In the genomic region with DNA sequence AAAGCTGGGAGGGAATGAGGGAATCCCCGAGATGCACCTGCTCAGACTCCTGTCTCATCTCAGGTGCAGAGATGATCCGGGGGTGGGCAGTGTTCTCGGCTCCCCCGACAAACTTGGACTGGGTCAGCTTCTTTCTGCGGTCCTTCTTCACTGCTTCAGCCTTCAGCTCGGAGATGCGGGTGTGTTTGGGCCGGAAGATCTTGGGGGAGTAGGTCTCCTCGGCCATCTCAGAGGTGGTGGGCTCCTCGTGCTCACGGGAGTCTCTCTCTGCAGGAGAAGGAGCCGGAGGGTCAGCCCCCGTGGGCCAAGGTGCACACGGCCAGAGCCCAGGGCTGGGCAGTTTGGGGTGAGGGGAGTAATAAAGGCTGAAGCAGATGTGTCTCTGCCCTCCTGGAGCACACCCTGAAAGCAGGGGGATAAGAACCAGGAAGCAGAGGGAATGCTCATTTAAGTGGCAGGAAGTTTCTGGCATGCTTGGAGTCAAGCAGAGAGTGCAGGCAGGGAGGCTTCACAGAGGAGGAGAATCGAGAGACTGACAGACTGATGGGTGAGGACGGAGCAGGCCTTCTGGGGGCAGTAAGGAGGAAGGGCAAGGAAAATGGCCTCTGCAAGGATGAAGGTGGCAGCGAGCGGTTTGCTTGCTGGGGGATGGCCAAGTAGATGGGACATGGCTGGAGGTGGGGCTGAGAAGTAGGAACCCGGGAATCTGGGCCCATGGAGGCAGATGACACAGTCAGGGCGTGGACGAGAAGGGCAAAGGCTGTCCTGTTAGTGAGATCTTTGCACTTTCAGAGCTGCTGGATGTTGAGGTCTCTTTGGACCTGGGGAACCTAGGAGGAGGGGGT, we compare ENCODE assay signal across 21 cellular contexts. TPM values are rescaled to one million over a fixed set of nuclear protein-coding genes. Genes with fewer than 3 reads are reported as not detected.
DNase-seq lines count a peak whose midpoint lies in the region; ATAC-seq and TF ChIP-seq lines count a peak whose summit lies in the region.
"Had no signal": no experiment of that assay in that cellular context is flagged by ENCODE, and none has a peak within 500 bp of the region (broad histone marks: within the 10 kb centered on the region; RNA-seq: fewer than 3 reads in every experiment).

No MANE protein-coding gene starts in this region.

- H3K9me3 ChIP-seq in esophagus (ENCODE audit: control insufficient read depth in 2 of 2, insufficient read depth in 1 of 2, low read depth in 1 of 2, low read length in 1 of 2): no peaks in the 10 kb centered on the region
- no peaks in the 10 kb centered on the region for H3K9me3 ChIP-seq in muscle layer of colon (ENCODE audit: low read length)
- no peaks in the 10 kb centered on the region for H3K9me3 ChIP-seq in skeletal muscle tissue (ENCODE audit: control insufficient read depth in 3 of 3, low read length in 3 of 3)
- H3K9me3 ChIP-seq in MM.1S (replicated peaks; ENCODE audit: insufficient read depth, low read length): no peaks in the 10 kb centered on the region

- no peak overlapping the region for H3K27ac Mint-ChIP-seq in GM23338
- H3K27ac Mint-ChIP-seq: activated naive CD4-positive, alpha-beta T cell treated with anti-CD3 and anti-CD28 coated beads for 36 hours; CD14-positive monocyte; immature natural killer cell had no signal

- H3K36me3 Mint-ChIP-seq in GM23338 (ENCODE audit: low read depth): no peaks in the 10 kb centered on the region
- H3K36me3 Mint-ChIP-seq: CD14-positive monocyte, immature natural killer cell had no signal

- H3K4me3 ChIP-seq in GM23338 (no peak overlapping the region), esophagus (ENCODE audit: low read depth in 1 of 2, low read length in 2 of 2) (no peak overlapping the region), muscle layer of colon (ENCODE audit: low read depth in 1 of 2, low read length in 2 of 2) (no peak overlapping the region), skeletal muscle tissue (ENCODE audit: low read length in 3 of 3) (peak overlapping the region; percentile 11 to 49 (median 47)), MM.1S (ENCODE audit: low read length) (no peak overlapping the region)
- H3K4me3 ChIP-seq: skin epidermis had no signal

- H3K27ac ChIP-seq in GM23338 (ENCODE audit: low read depth): no peak overlapping the region
- peak overlapping the region; percentile 21 to 57 for H3K27ac ChIP-seq in esophagus (ENCODE audit: low read depth in 2 of 2, low read length in 1 of 2)
- H3K27ac ChIP-seq in muscle layer of colon (ENCODE audit: low read depth, low read length): peak overlapping the region; percentile 66
- peak overlapping the region; percentile 98 for H3K27ac ChIP-seq in skeletal muscle tissue (ENCODE audit: low read depth, low read length)
- H3K27ac ChIP-seq in MM.1S (ENCODE audit: low read length): no peak overlapping the region
- H3K27ac ChIP-seq: HL-60, RWPE1 had no signal

- H3K4me2 ChIP-seq in GM23338 (no peak overlapping the region), MM.1S (ENCODE audit: low read depth, low read length) (no peak overlapping the region)

- no peaks in the 10 kb centered on the region for H4K20me1 ChIP-seq in GM23338 (replicated peaks; ENCODE audit: insufficient read depth)
- H4K20me1 ChIP-seq in MM.1S (ENCODE audit: insufficient read depth, low read length): no peaks in the 10 kb centered on the region

- peak; percentile 50 for ATAC-seq in GM23338
- ATAC-seq in activated CD4-positive, CD25-positive, alpha-beta regulatory T cell treated with anti-CD3 and anti-CD28 coated beads, Interleukin-2, amount 50 U/mL, for 24 hours: no peak

- 80 to 83% methylated on average over 21 of the region's 21 CpGs for WGBS in esophagus, 2 donors

- no peaks in the 10 kb centered on the region for H3K9me3 Mint-ChIP-seq in GM23338
- H3K9me3 Mint-ChIP-seq: activated naive CD4-positive, alpha-beta T cell treated with anti-CD3 and anti-CD28 coated beads for 36 hours; CD14-positive monocyte; immature natural killer cell had no signal

- H3K4me1 Mint-ChIP-seq in GM23338: peaks cover 30% of the 10 kb centered on the region
- H3K4me1 Mint-ChIP-seq: immature natural killer cell had no signal

- no peak for TF ChIP-seq CTCF in GM23338 (conservative IDR thresholded peaks at IDR 0.05; ENCODE audit: low read depth in 2 of 2)
- no peak for TF ChIP-seq CTCF in MM.1S (IDR thresholded peaks at IDR 0.05; ENCODE audit: low read length)

- H3K4me3 Mint-ChIP-seq in GM23338: no peak overlapping the region; the same call in 2 of the 3 replicates
- H3K4me3 Mint-ChIP-seq: activated naive CD4-positive, alpha-beta T cell treated with anti-CD3 and anti-CD28 coated beads for 36 hours; immature natural killer cell had no signal

- H3K79me2 ChIP-seq in GM23338 (replicated peaks; ENCODE audit: insufficient read depth) (no peaks in the 10 kb centered on the region), MM.1S (ENCODE audit: low read length) (no peaks in the 10 kb centered on the region)

- H3K9ac ChIP-seq in muscle layer of colon (ENCODE audit: low read length) (no peak overlapping the region), skeletal muscle tissue (ENCODE audit: low read depth in 1 of 3, low read length in 3 of 3) (peak overlapping the region; percentile 63 to 82 (median 71)), MM.1S (ENCODE audit: low read length) (no peak overlapping the region)

- peaks cover 16% of the 10 kb centered on the region for H3K27me3 Mint-ChIP-seq in GM23338 (ENCODE audit: insufficient read depth, low read depth, poor library complexity)

- H3K9me2 ChIP-seq in GM23338 (ENCODE audit: insufficient read depth) (no peaks in the 10 kb centered on the region), MM.1S (replicated peaks; ENCODE audit: insufficient read depth, low read length) (no peaks in the 10 kb centered on the region)

- H3F3A ChIP-seq in GM23338 (replicated peaks; ENCODE audit: low read depth) (no peaks in the 10 kb centered on the region), MM.1S (ENCODE audit: insufficient read depth, low read length) (no peaks in the 10 kb centered on the region)

- H3K27me3 ChIP-seq in GM23338 (ENCODE audit: insufficient read depth): no peaks in the 10 kb centered on the region
- H3K27me3 ChIP-seq in esophagus (ENCODE audit: control insufficient read depth in 1 of 2, insufficient read depth in 2 of 2, low read length in 2 of 2): no peaks in the 10 kb centered on the region
- no peaks in the 10 kb centered on the region for H3K27me3 ChIP-seq in muscle layer of colon (ENCODE audit: control insufficient read depth in 1 of 2, insufficient read depth in 2 of 2, low read length in 2 of 2)
- H3K27me3 ChIP-seq in skeletal muscle tissue (ENCODE audit: control insufficient read depth in 3 of 3, insufficient read depth in 3 of 3, low read length in 3 of 3): no peaks in the 10 kb centered on the region
- peaks cover 5% of the 10 kb centered on the region; the same call in 1 of the 2 replicates for H3K27me3 ChIP-seq in MM.1S (replicated peaks; ENCODE audit: insufficient read depth, low read length)

- H2AFZ ChIP-seq in GM23338 (no peak overlapping the region), MM.1S (ENCODE audit: low read length) (no peak overlapping the region)

- H3K36me3 ChIP-seq in GM23338 (ENCODE audit: insufficient read depth) (no peaks in the 10 kb centered on the region), esophagus (ENCODE audit: control insufficient read depth in 2 of 2, insufficient read depth in 2 of 2, low read length in 1 of 2) (peaks cover 0 to 2% of the 10 kb centered on the region in 2 donors), muscle layer of colon (ENCODE audit: insufficient read depth, low read length) (peaks cover 78% of the 10 kb centered on the region), skeletal muscle tissue (ENCODE audit: control insufficient read depth in 3 of 3, insufficient read depth in 3 of 3, low read length in 3 of 3) (peaks cover 45 to 63% (median 48%) of the 10 kb centered on the region in 3 donors), MM.1S (replicated peaks; ENCODE audit: insufficient read depth, low read length) (no peaks in the 10 kb centered on the region)

- peak; percentile 40 for DNase-seq in GM23338 (ENCODE audit: low spot score)
- DNase-seq in NCI-H748 treated with DMSO at 0.1 percent for 48 hours (lab: John Stamatoyannopoulos, UW): no peak
- DNase-seq in ureter (ENCODE audit: low spot score): no peak
- no peak for DNase-seq in MM.1S
- DNase-seq: ACHN; activated naive CD4-positive, alpha-beta T cell treated with anti-CD3 and anti-CD28 coated beads for 36 hours; GDM1; immature natural killer cell; NCI-H2029; NCI-H446 treated with DMSO at 0.1 percent for 48 hours; occipital lobe; stimulated activated CD4-positive, alpha-beta T cell treated with anti-CD3 and anti-CD28 coated beads, Interleukin-4, amount 100 ng/mL, for 4 hours; SW 1271 had no signal

- H3K4me1 ChIP-seq in GM23338 (ENCODE audit: insufficient read depth) (peaks cover 3% of the 10 kb centered on the region; the same call in 1 of the 2 replicates), esophagus (ENCODE audit: control insufficient read depth in 2 of 2, insufficient read depth in 2 of 2, low read length in 1 of 2) (peaks cover 0 to 2% of the 10 kb centered on the region in 2 donors), muscle layer of colon (ENCODE audit: insufficient read depth, low read length) (peaks cover 48% of the 10 kb centered on the region), skeletal muscle tissue (ENCODE audit: control insufficient read depth in 3 of 3, insufficient read depth in 3 of 3, low read length in 3 of 3) (peaks cover 57 to 72% (median 64%) of the 10 kb centered on the region in 3 donors), MM.1S (ENCODE audit: low read length) (no peaks in the 10 kb centered on the region)

TF ChIP-seq in GM23338, 12 proteins besides CTCF, POLR2A, EP300 and RAD21 (continues in another document):
- TF ChIP-seq JUNB (IDR thresholded peaks at IDR 0.05; ENCODE audit: unreplicated experiment): no peak
- no peak for TF ChIP-seq EZH2phosphoT487 (IDR thresholded peaks at IDR 0.05; ENCODE audit: unreplicated experiment)

RNA-seq across cellular contexts. Expression of a gene that starts 16.3 kb away (rescaled TPM):
- 0.74 and 2.5 TPM in 2 replicates for total RNA-seq in GM23338 (2014; rRNA removed; shearing (Covaris generic))
- polyA plus RNA-seq in GM23338 (2016; fragmentation: Nextera tagmentation; extraction: Ambion mirVana) (0.43 and 0.70 TPM in 2 replicates), esophagus (10 to 100 TPM; 29.4 to 46.5 TPM)
- total RNA-seq in skeletal muscle tissue (260 TPM), ureter (697 TPM)
- total RNA-seq: activated naive CD4-positive, alpha-beta T cell treated with anti-CD3 and anti-CD28 coated beads for 36 hours had no signal
- polyA plus RNA-seq: CD14-positive monocyte, immature natural killer cell had no signal

RNA-seq across cellular contexts. Expression of a gene that starts 45.8 kb away (rescaled TPM):
- total RNA-seq in GM23338 (2014; rRNA removed; shearing (Covaris generic)): 309 and 364 TPM in 2 replicates
- polyA plus RNA-seq in GM23338 (2016; fragmentation: Nextera tagmentation; extraction: Ambion mirVana): 177 and 235 TPM in 2 replicates
- 100 to 1,000 TPM in 1 of 2 donors, 10 to 100 TPM in 1; 93.6 to 138 TPM for polyA plus RNA-seq in esophagus
- total RNA-seq in skeletal muscle tissue: 99.7 TPM
- 210 TPM for total RNA-seq in ureter
- polyA plus RNA-seq: CD14-positive monocyte had no signal

Comparison
In these comparisons a context has a peak if more than half of its experiments do, and no peak if none do; other contexts are left out.
1. H3K27ac ChIP-seq: peak in esophagus (2 of 2), muscle layer of colon (single experiment) and skeletal muscle tissue (single experiment); none in GM23338 (single experiment) and MM.1S (single experiment).
2. H3K4me3 ChIP-seq: peak in skeletal muscle tissue (3 of 3); none in GM23338 (single experiment), esophagus (0 of 2), muscle layer of colon (0 of 2) and MM.1S (single experiment).
3. H3K9ac ChIP-seq: peak in skeletal muscle tissue (3 of 3); none in muscle layer of colon (single experiment) and MM.1S (single experiment).
4. RNA of a gene that starts 16.3 kb away (total RNA-seq): 697 TPM in ureter (single experiment) and 260 TPM in skeletal muscle tissue (single experiment); 0.74 to 2.5 TPM in GM23338; every median in the first group is over 10 times any median in the second.